8 cellular contexts compared by ENCODE assay signal in genomic region chr11:4095509-4096230, GRCh38. TPM values are rescaled to one million over a fixed set of nuclear protein-coding genes. Genes with fewer than 3 reads are reported as not detected.
DNase-seq lines count a peak whose midpoint lies in the region; ATAC-seq and FAIRE-seq lines count a peak whose summit lies in the region.

No MANE protein-coding gene starts in this region.

- H3K27me3 Mint-ChIP-seq in CD8-positive, alpha-beta memory T cell = peaks cover 0 to 3% of the 10 kb centered on the region in 2 donors
- no peaks in the 10 kb centered on the region for H3K27me3 Mint-ChIP-seq in activated T-cell treated with anti-CD3 and anti-CD28 coated beads, Interleukin-2, amount 50 U/mL, for 72 hours (ENCODE audit: low read depth)

- peak overlapping the region; percentile 92 for H3K27ac ChIP-seq in CD8-positive, alpha-beta memory T cell (ENCODE audit: low read depth, low read length)
- H3K27ac ChIP-seq in right cardiac atrium (ENCODE audit: low read length) (peak overlapping the region; percentile 66), small intestine (ENCODE audit: low read depth in 1 of 2, low read length in 1 of 2) (peak overlapping the region in 1 of 2 donors; percentile 94)

- no peaks in the 10 kb centered on the region for H3K9me3 Mint-ChIP-seq in CD8-positive, alpha-beta memory T cell
- H3K9me3 Mint-ChIP-seq in activated T-cell treated with anti-CD3 and anti-CD28 coated beads, Interleukin-2, amount 50 U/mL, for 72 hours = no peaks in the 10 kb centered on the region

- H3K27ac Mint-ChIP-seq in CD8-positive, alpha-beta memory T cell = peak overlapping the region; percentile 97 to 100 (median 98)
- H3K27ac Mint-ChIP-seq in activated T-cell treated with anti-CD3 and anti-CD28 coated beads, Interleukin-2, amount 50 U/mL, for 72 hours = peak overlapping the region; percentile 88

- intact Hi-C loops in right cardiac atrium (cut with DNase I) = no loop called here

- WGBS in right cardiac atrium = 18% methylated on average over 10 of the region's 10 CpGs
- WGBS in small intestine, 3 donors = 10 to 17% (median 11%) methylated on average over 10 of the region's 10 CpGs

- no peak for DNase-seq in CD8-positive, alpha-beta memory T cell
- no peak for DNase-seq in HTR-8/SVneo (ENCODE audit: insufficient read length, low spot score)
- DNase-seq in activated T-cell treated with anti-CD3 and anti-CD28 coated beads, Interleukin-2, amount 50 U/mL, for 72 hours = peak in 1 of 2 donors; percentile 8
- DNase-seq in right cardiac atrium = no peak
- DNase-seq in small intestine = peak; percentile 10
- DNase-seq in NCI-H1694 (lab: John Stamatoyannopoulos, UW) = no peak

- no peak for ATAC-seq in activated T-cell treated with anti-CD3 and anti-CD28 coated beads, Interleukin-2, amount 50 U/mL, for 72 hours (replicated peaks in 1 of 2)
- ATAC-seq in right cardiac atrium (no peak), HG03432 (IDR thresholded peaks at IDR 0.05; ENCODE audit: unreplicated experiment) (no peak), HG03469 (IDR thresholded peaks at IDR 0.05; ENCODE audit: unreplicated experiment) (no peak)

- CTCF ChIA-PET in CD8-positive, alpha-beta memory T cell (lab: Charles Lee) = interaction anchor here (1.0 to 1.4 kb wide), 3 partner anchors 24 to 254 kb away, joined by 3 to 4 read pairs (median 4); partner anchors contain the start of gene STIM1

- peak; percentile 16 for FAIRE-seq in HTR-8/SVneo (lab: Jason Lieb, UNC)
- FAIRE-seq in small intestine (lab: Jason Lieb, UNC) = no peak

- peak overlapping the region; percentile 97 for H3K4me3 ChIP-seq in CD8-positive, alpha-beta memory T cell (ENCODE audit: low read length)
- H3K4me3 ChIP-seq in right cardiac atrium (ENCODE audit: low read length) (peak overlapping the region; percentile 73), small intestine (ENCODE audit: low read depth in 1 of 2, low read length in 2 of 2) (peak overlapping the region in 1 of 2 donors; percentile 76)

- H3K4me1 ChIP-seq in CD8-positive, alpha-beta memory T cell (ENCODE audit: insufficient read depth, low read length) = peaks cover 66% of the 10 kb centered on the region
- H3K4me1 ChIP-seq in right cardiac atrium (ENCODE audit: control insufficient read depth, insufficient read depth, low read length) (no peaks in the 10 kb centered on the region), small intestine (ENCODE audit: control insufficient read depth in 2 of 2, insufficient read depth in 1 of 2, low read depth in 1 of 2, low read length in 1 of 2) (peaks cover 6 to 9% of the 10 kb centered on the region in 2 donors)

- H3K36me3 ChIP-seq in CD8-positive, alpha-beta memory T cell (ENCODE audit: insufficient read depth, low read length) = peaks cover 4% of the 10 kb centered on the region
- H3K36me3 ChIP-seq in small intestine (ENCODE audit: control insufficient read depth in 2 of 2, insufficient read depth in 2 of 2, low read length in 2 of 2) = no peaks in the 10 kb centered on the region

- no peaks in the 10 kb centered on the region for H3K27me3 ChIP-seq in CD8-positive, alpha-beta memory T cell (ENCODE audit: insufficient read depth, low read length, poor library complexity, severe bottlenecking)
- no peaks in the 10 kb centered on the region for H3K27me3 ChIP-seq in right cardiac atrium (ENCODE audit: control insufficient read depth, insufficient read depth)
- no peaks in the 10 kb centered on the region for H3K27me3 ChIP-seq in small intestine (ENCODE audit: control insufficient read depth in 2 of 2, insufficient read depth in 2 of 2, low read length in 2 of 2)

- H3K36me3 Mint-ChIP-seq in CD8-positive, alpha-beta memory T cell = peaks cover 9 to 26% (median 10%) of the 10 kb centered on the region in 3 donors
- H3K36me3 Mint-ChIP-seq in activated T-cell treated with anti-CD3 and anti-CD28 coated beads, Interleukin-2, amount 50 U/mL, for 72 hours (ENCODE audit: insufficient read depth in 2 of 2) = peaks cover 15 to 18% of the 10 kb centered on the region in 2 donors

- H3K9me3 ChIP-seq in CD8-positive, alpha-beta memory T cell (ENCODE audit: low read length) = no peaks in the 10 kb centered on the region
- no peaks in the 10 kb centered on the region for H3K9me3 ChIP-seq in right cardiac atrium (ENCODE audit: control insufficient read depth, low read length)
- H3K9me3 ChIP-seq in small intestine (ENCODE audit: control insufficient read depth, low read depth) = no peaks in the 10 kb centered on the region

- POLR2A ChIA-PET in CD8-positive, alpha-beta memory T cell (lab: Charles Lee) = interaction anchor here (1.0 to 1.2 kb wide), 2 partner anchors 241 to 256 kb away, joined by 3 read pairs; no protein-coding TSS in a partner anchor

- H3K4me1 Mint-ChIP-seq in CD8-positive, alpha-beta memory T cell = peaks cover 65 to 87% (median 84%) of the 10 kb centered on the region in 3 donors
- H3K4me1 Mint-ChIP-seq in activated T-cell treated with anti-CD3 and anti-CD28 coated beads, Interleukin-2, amount 50 U/mL, for 72 hours (ENCODE audit: low read depth) = peaks cover 82% of the 10 kb centered on the region

- H3K4me3 Mint-ChIP-seq in CD8-positive, alpha-beta memory T cell = peak overlapping the region; percentile 95 to 99 (median 97)
- peak overlapping the region; percentile 91 to 98 for H3K4me3 Mint-ChIP-seq in activated T-cell treated with anti-CD3 and anti-CD28 coated beads, Interleukin-2, amount 50 U/mL, for 72 hours

RNA-seq across cellular contexts. Expression of gene RRM1, which starts 1.1 kb away (rescaled TPM):
- total RNA-seq in CD8-positive, alpha-beta memory T cell = 100 to 1,000 TPM; 198 to 211 TPM
- 34.1 TPM for polyA plus RNA-seq in CD8-positive, alpha-beta memory T cell
- 100 to 1,000 TPM; 166 to 189 TPM for total RNA-seq in activated T-cell treated with anti-CD3 and anti-CD28 coated beads, Interleukin-2, amount 50 U/mL, for 72 hours
- 10 to 100 TPM; 21.1 to 29.0 (median 26.9) TPM for total RNA-seq in right cardiac atrium
- polyA plus RNA-seq in right cardiac atrium (11.9 TPM), small intestine (10 to 100 TPM; 10.3 to 35.6 (median 15.1) TPM)

Comparison
In these comparisons a context has a peak if more than half of its experiments do, and no peak if none do; other contexts are left out.
1. RNA of gene RRM1, which starts 1.1 kb away (total RNA-seq): 198 to 211 TPM in CD8-positive, alpha-beta memory T cell and 166 to 189 TPM in activated T-cell treated with anti-CD3 and anti-CD28 coated beads, Interleukin-2, amount 50 U/mL, for 72 hours; 21.1 to 29.0 TPM in right cardiac atrium; every median in the first group is over 4 times any median in the second.